ENCODE assay signal across 1 cellular context in genomic region chr18:21550510-21550970, GRCh38.
A peak's percentile ranks its signal among the peaks of the same experiment; 100 is the strongest.
TF ChIP-seq lines count a peak whose summit lies in the region.

No MANE protein-coding gene starts in this region.

TF ChIP-seq in HepG2, 621 proteins besides CTCF, POLR2A, EP300 and RAD21 (continued from another document and continues in another):
- peak; percentile 73 for TF ChIP-seq ZBED4 (CRISPR knock-in tag; IDR thresholded peaks at IDR 0.05; ENCODE audit: borderline replicate concordance)
- TF ChIP-seq ZSCAN29 (CRISPR knock-in tag; conservative IDR thresholded peaks at IDR 0.05) = no peak
- TF ChIP-seq NR2F6 (IDR thresholded peaks at IDR 0.05) = peak; percentile 91
- peak; percentile 92 for TF ChIP-seq NR2F6 (CRISPR knock-in tag; IDR thresholded peaks at IDR 0.05)
- TF ChIP-seq ZNF878 (CRISPR knock-in tag; IDR thresholded peaks at IDR 0.05) = 0 out of 2 replicates have a peak, but pooled peaks have one; percentile 58
- TF ChIP-seq TCF7 (IDR thresholded peaks at IDR 0.05; ENCODE audit: low read depth) = peak; percentile 71
- no peak for TF ChIP-seq HHEX (CRISPR knock-in tag; IDR thresholded peaks at IDR 0.05)
- no peak for TF ChIP-seq ZNF546 (CRISPR knock-in tag; conservative IDR thresholded peaks at IDR 0.05)
- TF ChIP-seq TFAP4 (IDR thresholded peaks at IDR 0.05; ENCODE audit: borderline replicate concordance, low read depth) = 0 out of 2 replicates have a peak, but pooled peaks have one; percentile 26
- 0 out of 2 replicates have a peak, but pooled peaks have one; percentile 40 for TF ChIP-seq ZNF337 (CRISPR knock-in tag; IDR thresholded peaks at IDR 0.05; ENCODE audit: borderline replicate concordance, low read depth)
- peak; percentile 85; the same call in 1 of the 2 replicates for TF ChIP-seq IKZF5 (CRISPR knock-in tag; IDR thresholded peaks at IDR 0.05)
- peak; percentile 38; the same call in 1 of the 2 replicates for TF ChIP-seq ZHX1 (CRISPR knock-in tag; IDR thresholded peaks at IDR 0.05; ENCODE audit: low read depth)
- no peak for TF ChIP-seq HNRNPH1 (optimal IDR thresholded peaks at IDR 0.05; ENCODE audit: low read depth, low read length)
- TF ChIP-seq GABPA (IDR thresholded peaks at IDR 0.05; ENCODE audit: low read depth, low read length) = no peak
- no peak for TF ChIP-seq GABPA (CRISPR knock-in tag; IDR thresholded peaks at IDR 0.05; ENCODE audit: low read depth)
- TF ChIP-seq SP2 (CRISPR knock-in tag; IDR thresholded peaks at IDR 0.05) = no peak
- TF ChIP-seq ZNF331 (CRISPR knock-in tag; IDR thresholded peaks at IDR 0.05) = peak; percentile 58; the same call in 1 of the 2 replicates
- no peak for TF ChIP-seq SNAI1 (CRISPR knock-in tag; IDR thresholded peaks at IDR 0.05; ENCODE audit: borderline replicate concordance)
- no peak for TF ChIP-seq ZHX2 (IDR thresholded peaks at IDR 0.05; ENCODE audit: low read depth)
- no peak for TF ChIP-seq ZHX2 (CRISPR knock-in tag; IDR thresholded peaks at IDR 0.05; ENCODE audit: borderline replicate concordance)
- 0 out of 2 replicates have a peak, but pooled peaks have one; percentile 41 for TF ChIP-seq MXD3 (CRISPR knock-in tag; IDR thresholded peaks at IDR 0.05)
- TF ChIP-seq AHDC1 (CRISPR knock-in tag; IDR thresholded peaks at IDR 0.05; ENCODE audit: borderline replicate concordance) = peak; percentile 79; the same call in 1 of the 2 replicates
- TF ChIP-seq ZBTB8A (CRISPR knock-in tag; IDR thresholded peaks at IDR 0.05; ENCODE audit: borderline replicate concordance, low read depth) = no peak
- no peak for TF ChIP-seq RBM39 (IDR thresholded peaks at IDR 0.05; ENCODE audit: low read depth, low read length, poor library complexity, severe bottlenecking)
- peak; percentile 90 for TF ChIP-seq HDAC2 (CRISPR knock-in tag; IDR thresholded peaks at IDR 0.05)
- TF ChIP-seq TBX2 (CRISPR knock-in tag; IDR thresholded peaks at IDR 0.05; ENCODE audit: borderline replicate concordance) = peak; percentile 91
- no peak for TF ChIP-seq KAT7 (CRISPR knock-in tag; IDR thresholded peaks at IDR 0.05; ENCODE audit: borderline replicate concordance)
- TF ChIP-seq THAP7 (CRISPR knock-in tag; IDR thresholded peaks at IDR 0.05) = no peak
- TF ChIP-seq ZNF644 (CRISPR knock-in tag; IDR thresholded peaks at IDR 0.05; ENCODE audit: low read depth) = peak; percentile 69
- peak; percentile 47; the same call in 1 of the 2 replicates for TF ChIP-seq FOXK1 (CRISPR knock-in tag; IDR thresholded peaks at IDR 0.05; ENCODE audit: borderline replicate concordance, low read depth)
- TF ChIP-seq SOX13 (IDR thresholded peaks at IDR 0.05) = peak; percentile 87
- peak in 1 of 2 experiments; percentile 98; a peak in 2 of 4 replicates for TF ChIP-seq SOX13 (CRISPR knock-in tag; conservative IDR thresholded peaks at IDR 0.05 in 1 of 2, IDR thresholded peaks at IDR 0.05 in 1 of 2)
